ENCODE assay signal across 20 cellular contexts in genomic region chr3:48567090-48567489, GRCh38. TPM values are rescaled to one million over a fixed set of nuclear protein-coding genes. Genes with fewer than 3 reads are reported as not detected.
"Had no signal": no experiment of that assay in that cellular context is flagged by ENCODE, and none has a peak within 500 bp of the region (broad histone marks: within the 10 kb centered on the region; RNA-seq: fewer than 3 reads in every experiment).

No MANE protein-coding gene starts in this region.

- H3K27ac ChIP-seq: heart right ventricle, left lung, stomach, thoracic aorta had no signal

- H3K36me3 ChIP-seq: left lung, stomach, thoracic aorta had no signal

- H3K27me3 ChIP-seq: heart right ventricle, left lung, stomach had no signal

- H3K9me3 ChIP-seq: heart right ventricle, left lung, stomach, thoracic aorta had no signal

- DNase-seq: activated CD4-positive, alpha-beta memory T cell treated with anti-CD3 and anti-CD28 coated beads, Interleukin-2, amount 10 ng/mL, durations not matched to agents 7 days and 5 days; activated naive CD4-positive, alpha-beta T cell treated with anti-CD3 and anti-CD28 coated beads, Interleukin-2, amount 10 ng/mL, durations not matched to agents 7 days and 5 days; heart right ventricle; natural killer cell; retina; stimulated activated CD4-positive, alpha-beta T cell treated with anti-CD3 and anti-CD28 coated beads, Interleukin-4, amount 100 ng/mL, for 1 hour; stimulated activated CD8-positive, alpha-beta memory T cell treated with anti-CD3 and anti-CD28 coated beads, Interleukin-4, amount 100 ng/mL, for 48 hours; stomach; T-cell; T1000 had no signal

- H3K4me3 ChIP-seq: heart right ventricle, left lung, stomach, thoracic aorta had no signal

- H3K9me3 Mint-ChIP-seq: activated CD4-positive, alpha-beta memory T cell treated with anti-CD3 and anti-CD28 coated beads, Interleukin-2, amount 10 ng/mL, durations not matched to agents 7 days and 5 days; activated naive CD4-positive, alpha-beta T cell treated with anti-CD3 and anti-CD28 coated beads, Interleukin-2, amount 10 ng/mL, durations not matched to agents 7 days and 5 days; activated T-helper 2 cell treated with anti-CD3 and anti-CD28 coated beads, Interferon-gamma antibody, Interleukin-2, Interleukin-4, amounts not matched to agents 10 μg/mL and 5 μg/mL and 100 μg/mL, durations not matched to agents 14 hours and 24 hours and 36 hours; brain; natural killer cell; T-cell had no signal

- H3K27ac Mint-ChIP-seq: activated CD4-positive, alpha-beta memory T cell treated with anti-CD3 and anti-CD28 coated beads, Interleukin-2, amount 10 ng/mL, durations not matched to agents 7 days and 5 days; T-cell had no signal

- ATAC-seq: heart right ventricle, left lung, natural killer cell, T-cell had no signal

- H3K27me3 Mint-ChIP-seq: activated CD4-positive, alpha-beta memory T cell treated with anti-CD3 and anti-CD28 coated beads, Interleukin-2, amount 10 ng/mL, durations not matched to agents 7 days and 5 days; brain; T-cell had no signal

- H3K4me3 Mint-ChIP-seq: activated CD4-positive, alpha-beta memory T cell treated with anti-CD3 and anti-CD28 coated beads, Interleukin-2, amount 10 ng/mL, durations not matched to agents 7 days and 5 days; activated naive CD4-positive, alpha-beta T cell treated with anti-CD3 and anti-CD28 coated beads, Interleukin-2, amount 10 ng/mL, durations not matched to agents 7 days and 5 days; brain; natural killer cell; T-cell had no signal

- H3K36me3 Mint-ChIP-seq: activated naive CD4-positive, alpha-beta T cell treated with anti-CD3 and anti-CD28 coated beads, Interleukin-2, amount 10 ng/mL, durations not matched to agents 7 days and 5 days; natural killer cell; T-cell had no signal

RNA-seq across cellular contexts. Expression of gene UCN2, which starts 3.5 kb away (rescaled TPM):
- total RNA-seq: activated CD4-positive, alpha-beta memory T cell treated with anti-CD3 and anti-CD28 coated beads, Interleukin-2, amount 10 ng/mL, durations not matched to agents 7 days and 5 days; activated T-helper 2 cell treated with anti-CD3 and anti-CD28 coated beads, Interferon-gamma antibody, Interleukin-2, Interleukin-4, amounts not matched to agents 10 μg/mL and 5 μg/mL and 100 μg/mL, durations not matched to agents 14 hours and 24 hours and 36 hours; frontal cortex; mucosa of gallbladder; natural killer cell had no signal

RNA-seq across cellular contexts. Expression of gene TMEM89, which starts 54.5 kb away (rescaled TPM):
- total RNA-seq: activated CD4-positive, alpha-beta memory T cell treated with anti-CD3 and anti-CD28 coated beads, Interleukin-2, amount 10 ng/mL, durations not matched to agents 7 days and 5 days; fibroblast of lung; frontal cortex; heart right ventricle; left lung; mucosa of gallbladder; natural killer cell; omental fat pad; stomach; ureter had no signal
- polyA plus RNA-seq: fibroblast of lung, heart right ventricle, keratinocyte had no signal
